ENCODE assay signal across 8 cellular contexts in genomic region chr1:197356723-197357533, GRCh38.
DNase-seq lines count a peak whose midpoint lies in the region; ATAC-seq and TF ChIP-seq lines count a peak whose summit lies in the region.

No MANE protein-coding gene starts in this region.

- no peaks in the 10 kb centered on the region for H3K4me1 ChIP-seq in lower lobe of right lung

- peak; percentile 57 for TF ChIP-seq CTCF in lower lobe of right lung (IDR thresholded peaks at IDR 0.05)

- no peak overlapping the region for H3K27ac ChIP-seq in lower lobe of right lung

- ATAC-seq in GM21447 (IDR thresholded peaks at IDR 0.05; ENCODE audit: unreplicated experiment): peak; percentile 55
- ATAC-seq in lower lobe of right lung: peak; percentile 68 to 72
- ATAC-seq in GM21367 (IDR thresholded peaks at IDR 0.05; ENCODE audit: unreplicated experiment): no peak

- no peaks in the 10 kb centered on the region for H3K36me3 ChIP-seq in lower lobe of right lung

- no peak overlapping the region for H3K4me3 ChIP-seq in Jurkat, Clone E6-1 (ENCODE audit: low read length)
- H3K4me3 ChIP-seq in lower lobe of right lung: no peak overlapping the region

- intact Hi-C loops in lower lobe of right lung (cut with DNase I): no loop called here

- no peaks in the 10 kb centered on the region for H3K27me3 ChIP-seq in lower lobe of right lung (ENCODE audit: low read depth)

- no peaks in the 10 kb centered on the region for H3K9me3 ChIP-seq in lower lobe of right lung

- peak; percentile 12 for DNase-seq in DMS79 treated with DMSO at 0.1 percent for 48 hours (lab: John Stamatoyannopoulos, UW)
- DNase-seq in DMS79 (lab: John Stamatoyannopoulos, UW): no peak
- peak; percentile 21 for DNase-seq in Jurkat, Clone E6-1 (ENCODE audit: low read depth, low spot score)
- DNase-seq in RKO (ENCODE audit: low spot score): peak; percentile 71
- peak; percentile 67 for DNase-seq in dermis blood vessel endothelial cell
- no peak for DNase-seq in lower lobe of right lung

Comparison
In these comparisons a context has a peak if more than half of its experiments do, and no peak if none do; other contexts are left out.
1. DNase-seq: peak in DMS79 treated with DMSO at 0.1 percent for 48 hours (single experiment), Jurkat, Clone E6-1 (single experiment), RKO (single experiment) and dermis blood vessel endothelial cell (single experiment); none in DMS79 (single experiment) and lower lobe of right lung (single experiment).